ENCODE assay signal across 1 cellular context in genomic region chr11:57640068-57640800, GRCh38.
TF ChIP-seq lines count a peak whose summit lies in the region.

No MANE protein-coding gene starts in this region.

TF ChIP-seq in endothelial cell of umbilical vein, 7 proteins besides CTCF, POLR2A, EP300 and RAD21:
- TF ChIP-seq JUN (IDR thresholded peaks at IDR 0.05; ENCODE audit: borderline replicate concordance, insufficient read depth, insufficient read length, low read depth), result no peak
